ENCODE assay signal across 8 cellular contexts in genomic region chr3:171772427-171773056, GRCh38. TPM values are rescaled to one million over a fixed set of nuclear protein-coding genes. Genes with fewer than 3 reads are reported as not detected.
DNase-seq lines count a peak whose midpoint lies in the region; ATAC-seq and TF ChIP-seq lines count a peak whose summit lies in the region.

No MANE protein-coding gene starts in this region.

- ATAC-seq in HG03095 (IDR thresholded peaks at IDR 0.05; ENCODE audit: unreplicated experiment) = no peak

- H3K4me3 Mint-ChIP-seq in osteocyte (ENCODE audit: unreplicated experiment) = no peak overlapping the region

- DNase-seq in DMS153 treated with DMSO at 0.1 percent for 48 hours (lab: John Stamatoyannopoulos, UW; ENCODE audit: unreplicated experiment) (peak; percentile 49), HL-60 (ENCODE audit: low read depth in 1 of 2, low spot score in 1 of 2) (peak in 1 of 2 experiments; percentile 76), NCI-H82 (lab: John Stamatoyannopoulos, UW) (peak; percentile 82), fibroblast of pulmonary artery (ENCODE audit: low read depth) (peak; percentile 82), osteocyte (ENCODE audit: extremely low spot score, unreplicated experiment) (no peak), HPDE6-E6E7 (ENCODE audit: extremely low spot score) (no peak)
- peak; percentile 31 for DNase-seq in activated CD8-positive, alpha-beta memory T cell treated with anti-CD3 and anti-CD28 coated beads, Interleukin-2, amount 50 U/mL, for 4 hours

- H3K4me1 Mint-ChIP-seq in osteocyte (ENCODE audit: unreplicated experiment) = peaks cover 42% of the 10 kb centered on the region

- no peaks in the 10 kb centered on the region for H3K27me3 Mint-ChIP-seq in osteocyte (ENCODE audit: unreplicated experiment)

- no peaks in the 10 kb centered on the region for H3K9me3 Mint-ChIP-seq in osteocyte (ENCODE audit: unreplicated experiment)

- TF ChIP-seq CTCF in HL-60 (IDR thresholded peaks at IDR 0.05; ENCODE audit: insufficient read depth, low read length) (peak; percentile 48), fibroblast of pulmonary artery (IDR thresholded peaks at IDR 0.05; ENCODE audit: low read length, missing control alignments) (peak; percentile 80), osteocyte (IDR thresholded peaks at IDR 0.05) (peak; percentile 84)

- H3K4me3 ChIP-seq in HL-60 (replicated peaks; ENCODE audit: insufficient read depth, low read length) = no peak overlapping the region
- H3K4me3 ChIP-seq in fibroblast of pulmonary artery (replicated peaks; ENCODE audit: low read depth, low read length) = no peak overlapping the region

- no peak overlapping the region for H3K27ac Mint-ChIP-seq in osteocyte (ENCODE audit: unreplicated experiment)

- H3K27ac ChIP-seq in HL-60 (replicated peaks) = no peak overlapping the region

- no peaks in the 10 kb centered on the region for H3K36me3 Mint-ChIP-seq in osteocyte (ENCODE audit: unreplicated experiment)

- no peaks in the 10 kb centered on the region for H3K27me3 ChIP-seq in HL-60 (ENCODE audit: insufficient read depth, poor library complexity, severe bottlenecking)

RNA-seq across cellular contexts. Expression of gene PLD1, which starts 37.7 kb away (rescaled TPM):
- total RNA-seq in osteocyte = 13.9 and 15.2 TPM in 2 replicates

Comparison
In these comparisons a context has a peak if more than half of its experiments do, and no peak if none do; other contexts are left out.
1. DNase-seq: peak in DMS153 treated with DMSO at 0.1 percent for 48 hours (single experiment), NCI-H82 (single experiment), activated CD8-positive, alpha-beta memory T cell treated with anti-CD3 and anti-CD28 coated beads, Interleukin-2, amount 50 U/mL, for 4 hours (single experiment) and fibroblast of pulmonary artery (single experiment); none in osteocyte (single experiment) and HPDE6-E6E7 (single experiment).
2. Peak in every context shown above with its lines, with median percentiles within 50 percentile points of each other: CTCF ChIP-seq.